Comparison of ENCODE assay signal across 8 cellular contexts in the genomic region with DNA sequence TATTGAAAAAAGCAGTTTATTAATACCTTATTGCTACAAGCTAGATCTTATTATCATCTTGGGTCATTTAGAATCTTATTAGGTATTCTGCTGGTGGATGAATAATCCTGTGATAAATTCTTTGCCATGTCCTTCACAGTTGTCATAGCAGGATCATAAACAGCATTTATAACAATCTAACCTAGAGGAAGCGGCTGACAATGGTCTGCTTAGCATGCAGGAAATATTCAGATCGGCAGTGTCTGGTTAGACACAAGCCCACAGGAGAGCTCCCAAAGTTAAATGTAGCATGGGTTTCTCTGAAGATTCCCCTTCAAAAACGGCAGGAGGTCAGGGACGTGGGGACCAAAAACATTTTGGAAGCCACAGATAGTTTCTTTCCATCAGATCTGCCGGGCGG.
"Had no signal": no experiment of that assay in that cellular context is flagged by ENCODE, and none has a peak within 500 bp of the region (broad histone marks: within the 10 kb centered on the region; RNA-seq: fewer than 3 reads in every experiment).

No MANE protein-coding gene starts in this region.

- H3K27ac ChIP-seq: GM23248, HL-60 had no signal

- H3K9ac ChIP-seq: GM23248 had no signal

- ATAC-seq: HCT116, HepG2 had no signal

- H3K9me3 ChIP-seq: HAP-1 had no signal

- DNase-seq: GM23248, GOT3, H7, HFFc6 had no signal

- H3K36me3 ChIP-seq: HAP-1 had no signal

- H3K4me3 ChIP-seq: GM23248, HAP-1 had no signal

- H2AFZ ChIP-seq: GM23248 had no signal

- H3K4me1 ChIP-seq: HAP-1 had no signal
